ENCODE assay signal across 1 cellular context in genomic region chr20:49541733-49542513, GRCh38.
TF ChIP-seq lines count a peak whose summit lies in the region.

No MANE protein-coding gene starts in this region.

TF ChIP-seq in HepG2, 621 proteins besides CTCF, POLR2A, EP300 and RAD21 (continued from another document and continues in another):
- TF ChIP-seq PRDM10 (CRISPR knock-in tag; IDR thresholded peaks at IDR 0.05; ENCODE audit: low read depth) (0 out of 2 replicates have a peak, but pooled peaks have one; percentile 42), SMAD1 (CRISPR knock-in tag; IDR thresholded peaks at IDR 0.05; ENCODE audit: borderline replicate concordance, low read depth) (peak; percentile 67; the same call in 1 of the 2 replicates), ZNF431 (CRISPR knock-in tag; IDR thresholded peaks at IDR 0.05; ENCODE audit: borderline replicate concordance, low read depth) (no peak), FOXJ3 (CRISPR knock-in tag; IDR thresholded peaks at IDR 0.05; ENCODE audit: borderline replicate concordance) (peak; percentile 33; the same call in 1 of the 2 replicates), ZNF724P (CRISPR knock-in tag; IDR thresholded peaks at IDR 0.05; ENCODE audit: borderline replicate concordance) (peak; percentile 24; the same call in 1 of the 2 replicates), ZMAT5 (CRISPR knock-in tag; IDR thresholded peaks at IDR 0.05; ENCODE audit: borderline replicate concordance, low read depth) (no peak), BRD4 (CRISPR knock-in tag; IDR thresholded peaks at IDR 0.05) (peak; percentile 38; the same call in 1 of the 2 replicates), TEAD3 (CRISPR knock-in tag; optimal IDR thresholded peaks at IDR 0.05; ENCODE audit: borderline replicate concordance) (peak; percentile 54), ZNF572 (CRISPR knock-in tag; IDR thresholded peaks at IDR 0.05) (0 out of 2 replicates have a peak, but pooled peaks have one; percentile 12), ATRX (CRISPR knock-in tag; IDR thresholded peaks at IDR 0.05; ENCODE audit: borderline replicate concordance) (no peak), RARG (CRISPR knock-in tag; IDR thresholded peaks at IDR 0.05; ENCODE audit: low read depth) (no peak), ZNF768 (CRISPR knock-in tag; IDR thresholded peaks at IDR 0.05) (peak; percentile 77), TSC22D2 (CRISPR knock-in tag; IDR thresholded peaks at IDR 0.05; ENCODE audit: borderline replicate concordance) (peak; percentile 87; the same call in 1 of the 2 replicates), KIAA2018 (CRISPR knock-in tag; IDR thresholded peaks at IDR 0.05; ENCODE audit: borderline replicate concordance) (no peak), HNRNPLL (IDR thresholded peaks at IDR 0.05; ENCODE audit: low read depth, low read length, poor library complexity, severe bottlenecking) (no peak), PITX1 (CRISPR knock-in tag; IDR thresholded peaks at IDR 0.05) (peak; percentile 93), MAX (IDR thresholded peaks at IDR 0.05) (peak; percentile 41; the same call in 1 of the 2 replicates), TCF12 (IDR thresholded peaks at IDR 0.05) (no peak), TCF12 (CRISPR knock-in tag; IDR thresholded peaks at IDR 0.05) (no peak), RFXAP (CRISPR knock-in tag; IDR thresholded peaks at IDR 0.05; ENCODE audit: borderline replicate concordance) (peak; percentile 48; the same call in 1 of the 2 replicates), ZNF790 (CRISPR knock-in tag; IDR thresholded peaks at IDR 0.05; ENCODE audit: borderline replicate concordance) (no peak), HMG20B (CRISPR knock-in tag; conservative IDR thresholded peaks at IDR 0.05) (0 out of 2 replicates have a peak, but pooled peaks have one; percentile 13), ARNT2 (CRISPR knock-in tag; IDR thresholded peaks at IDR 0.05; ENCODE audit: low read depth) (peak; percentile 24; the same call in 1 of the 2 replicates), HOXA3 (CRISPR knock-in tag; IDR thresholded peaks at IDR 0.05) (peak; percentile 68), ZNF256 (CRISPR knock-in tag; conservative IDR thresholded peaks at IDR 0.05) (peak; percentile 64; the same call in 1 of the 2 replicates), ZNF501 (CRISPR knock-in tag; IDR thresholded peaks at IDR 0.05) (peak; percentile 61; the same call in 1 of the 2 replicates), NFIC (IDR thresholded peaks at IDR 0.05; ENCODE audit: low read length) (no peak), FOXC1 (CRISPR knock-in tag; IDR thresholded peaks at IDR 0.05; ENCODE audit: borderline replicate concordance) (peak; percentile 46; the same call in 1 of the 2 replicates), FOXO1 (CRISPR knock-in tag; IDR thresholded peaks at IDR 0.05) (peak; percentile 53), REPIN1 (CRISPR knock-in tag; IDR thresholded peaks at IDR 0.05; ENCODE audit: borderline replicate concordance, low read depth) (peak; percentile 75; the same call in 1 of the 2 replicates), MEIS1 (CRISPR knock-in tag; IDR thresholded peaks at IDR 0.05; ENCODE audit: borderline replicate concordance) (0 out of 2 replicates have a peak, but pooled peaks have one; percentile 29), HMGXB4 (CRISPR knock-in tag; IDR thresholded peaks at IDR 0.05; ENCODE audit: borderline replicate concordance in 1 of 2, low read depth in 1 of 2) (peak; percentile 82 to 89; a peak in 3 of 4 replicates), PHF8 (CRISPR knock-in tag; IDR thresholded peaks at IDR 0.05) (peak; percentile 43), HDAC1 (CRISPR knock-in tag; IDR thresholded peaks at IDR 0.05) (peak; percentile 30; the same call in 1 of the 2 replicates), ZNF451 (CRISPR knock-in tag; IDR thresholded peaks at IDR 0.05) (0 out of 2 replicates have a peak, but pooled peaks have one; percentile 35)
- TF ChIP-seq, protein P1, sequence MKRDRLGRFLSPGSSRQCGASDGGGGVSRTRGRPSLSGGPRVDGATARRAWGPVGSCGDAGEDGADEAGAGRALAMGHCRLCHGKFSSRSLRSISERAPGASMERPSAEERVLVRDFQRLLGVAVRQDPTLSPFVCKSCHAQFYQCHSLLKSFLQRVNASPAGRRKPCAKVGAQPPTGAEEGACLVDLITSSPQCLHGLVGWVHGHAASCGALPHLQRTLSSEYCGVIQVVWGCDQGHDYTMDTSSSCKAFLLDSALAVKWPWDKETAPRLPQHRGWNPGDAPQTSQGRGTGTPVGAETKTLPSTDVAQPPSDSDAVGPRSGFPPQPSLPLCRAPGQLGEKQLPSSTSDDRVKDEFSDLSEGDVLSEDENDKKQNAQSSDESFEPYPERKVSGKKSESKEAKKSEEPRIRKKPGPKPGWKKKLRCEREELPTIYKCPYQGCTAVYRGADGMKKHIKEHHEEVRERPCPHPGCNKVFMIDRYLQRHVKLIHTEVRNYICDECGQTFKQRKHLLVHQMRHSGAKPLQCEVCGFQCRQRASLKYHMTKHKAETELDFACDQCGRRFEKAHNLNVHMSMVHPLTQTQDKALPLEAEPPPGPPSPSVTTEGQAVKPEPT (CRISPR knock-in tag; IDR thresholded peaks at IDR 0.05; ENCODE audit: low read depth): no peak
- TF ChIP-seq, protein P2, sequence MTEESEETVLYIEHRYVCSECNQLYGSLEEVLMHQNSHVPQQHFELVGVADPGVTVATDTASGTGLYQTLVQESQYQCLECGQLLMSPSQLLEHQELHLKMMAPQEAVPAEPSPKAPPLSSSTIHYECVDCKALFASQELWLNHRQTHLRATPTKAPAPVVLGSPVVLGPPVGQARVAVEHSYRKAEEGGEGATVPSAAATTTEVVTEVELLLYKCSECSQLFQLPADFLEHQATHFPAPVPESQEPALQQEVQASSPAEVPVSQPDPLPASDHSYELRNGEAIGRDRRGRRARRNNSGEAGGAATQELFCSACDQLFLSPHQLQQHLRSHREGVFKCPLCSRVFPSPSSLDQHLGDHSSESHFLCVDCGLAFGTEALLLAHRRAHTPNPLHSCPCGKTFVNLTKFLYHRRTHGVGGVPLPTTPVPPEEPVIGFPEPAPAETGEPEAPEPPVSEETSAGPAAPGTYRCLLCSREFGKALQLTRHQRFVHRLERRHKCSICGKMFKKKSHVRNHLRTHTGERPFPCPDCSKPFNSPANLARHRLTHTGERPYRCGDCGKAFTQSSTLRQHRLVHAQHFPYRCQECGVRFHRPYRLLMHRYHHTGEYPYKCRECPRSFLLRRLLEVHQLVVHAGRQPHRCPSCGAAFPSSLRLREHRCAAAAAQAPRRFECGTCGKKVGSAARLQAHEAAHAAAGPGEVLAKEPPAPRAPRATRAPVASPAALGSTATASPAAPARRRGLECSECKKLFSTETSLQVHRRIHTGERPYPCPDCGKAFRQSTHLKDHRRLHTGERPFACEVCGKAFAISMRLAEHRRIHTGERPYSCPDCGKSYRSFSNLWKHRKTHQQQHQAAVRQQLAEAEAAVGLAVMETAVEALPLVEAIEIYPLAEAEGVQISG (CRISPR knock-in tag; IDR thresholded peaks at IDR 0.05): peak; percentile 74
- TF ChIP-seq, protein P3, sequence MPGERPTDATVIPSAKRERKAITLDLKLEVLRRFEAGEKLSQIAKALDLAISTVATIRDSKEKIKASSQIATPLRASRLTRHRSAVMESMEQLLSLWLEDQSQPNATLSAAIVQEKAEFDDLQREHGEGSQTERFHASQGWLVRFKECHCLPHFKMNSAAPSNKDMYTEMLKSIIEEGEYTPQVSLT (CRISPR knock-in tag; IDR thresholded peaks at IDR 0.05; ENCODE audit: borderline replicate concordance, low read depth): no peak
- TF ChIP-seq, protein P4, sequence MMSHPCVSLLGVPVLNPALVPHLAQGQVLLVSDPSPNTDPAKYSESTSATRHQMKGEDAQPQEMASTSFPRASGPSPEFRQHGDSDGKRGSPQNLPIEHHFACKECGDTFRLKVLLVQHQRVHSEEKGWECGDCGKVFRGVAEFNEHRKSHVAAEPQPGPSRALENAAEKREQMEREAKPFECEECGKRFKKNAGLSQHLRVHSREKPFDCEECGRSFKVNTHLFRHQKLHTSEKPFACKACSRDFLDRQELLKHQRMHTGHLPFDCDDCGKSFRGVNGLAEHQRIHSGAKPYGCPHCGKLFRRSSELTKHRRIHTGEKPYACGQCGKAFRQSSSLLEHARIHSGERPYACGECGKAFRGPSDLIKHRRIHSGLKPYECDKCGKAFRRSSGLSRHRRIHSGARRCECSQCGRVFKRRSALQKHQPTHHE (CRISPR knock-in tag; IDR thresholded peaks at IDR 0.05; ENCODE audit: borderline replicate concordance): no peak
